Comparison of ENCODE assay signal across 1 cellular context in the genomic region with DNA sequence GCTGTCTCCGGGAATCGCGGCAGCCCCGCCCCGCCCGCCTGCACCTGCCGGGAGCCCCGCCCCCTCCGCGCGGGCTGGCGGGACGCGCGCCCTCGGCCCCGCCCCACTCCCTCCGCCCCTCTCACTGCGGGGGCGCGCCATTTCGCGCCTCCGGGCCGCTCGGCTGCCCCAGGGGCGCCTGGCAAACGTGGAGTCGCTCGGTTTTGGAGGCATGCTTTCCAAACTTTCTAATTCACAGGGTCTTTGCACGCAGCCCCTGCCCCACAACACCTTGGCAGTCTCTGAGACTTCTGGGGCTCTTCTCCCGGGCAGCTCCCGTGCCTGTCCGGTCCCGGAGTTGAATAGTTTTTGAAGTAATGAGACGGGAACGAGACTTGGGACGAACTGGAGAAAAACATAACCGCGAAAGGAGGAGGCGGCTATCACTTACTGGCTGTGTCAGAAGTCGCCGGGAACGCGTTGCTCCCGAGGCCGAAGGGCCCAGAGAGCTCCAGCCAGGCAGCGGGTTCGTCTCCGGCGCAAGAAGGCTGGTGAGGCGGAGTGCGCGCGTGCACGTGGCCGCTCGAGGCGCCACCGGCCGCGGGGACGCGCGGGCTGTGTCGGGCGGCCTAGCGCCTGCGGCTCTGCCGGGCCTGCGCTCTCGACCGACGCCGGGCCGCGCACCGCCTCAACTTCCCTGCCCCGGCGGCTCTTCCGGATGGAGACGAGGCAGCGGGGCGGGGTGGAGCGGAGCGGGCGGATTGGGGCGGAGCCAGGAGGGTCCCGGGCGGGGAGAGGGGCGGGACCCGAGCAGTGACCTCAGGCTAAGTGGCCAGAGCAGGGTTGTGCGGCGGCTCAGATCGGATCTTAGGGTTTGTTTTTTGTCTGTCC.
TF ChIP-seq lines count a peak whose summit lies in the region.

A gene (minus strand): TSS at position 699 of the 870 bp plus-strand sequence. CDS start 3,436 bp downstream, outside the sequence.

TF ChIP-seq in K562, 482 proteins besides CTCF, POLR2A, EP300 and RAD21 (continued from another document and continues in another):
- TF ChIP-seq, protein P1, sequence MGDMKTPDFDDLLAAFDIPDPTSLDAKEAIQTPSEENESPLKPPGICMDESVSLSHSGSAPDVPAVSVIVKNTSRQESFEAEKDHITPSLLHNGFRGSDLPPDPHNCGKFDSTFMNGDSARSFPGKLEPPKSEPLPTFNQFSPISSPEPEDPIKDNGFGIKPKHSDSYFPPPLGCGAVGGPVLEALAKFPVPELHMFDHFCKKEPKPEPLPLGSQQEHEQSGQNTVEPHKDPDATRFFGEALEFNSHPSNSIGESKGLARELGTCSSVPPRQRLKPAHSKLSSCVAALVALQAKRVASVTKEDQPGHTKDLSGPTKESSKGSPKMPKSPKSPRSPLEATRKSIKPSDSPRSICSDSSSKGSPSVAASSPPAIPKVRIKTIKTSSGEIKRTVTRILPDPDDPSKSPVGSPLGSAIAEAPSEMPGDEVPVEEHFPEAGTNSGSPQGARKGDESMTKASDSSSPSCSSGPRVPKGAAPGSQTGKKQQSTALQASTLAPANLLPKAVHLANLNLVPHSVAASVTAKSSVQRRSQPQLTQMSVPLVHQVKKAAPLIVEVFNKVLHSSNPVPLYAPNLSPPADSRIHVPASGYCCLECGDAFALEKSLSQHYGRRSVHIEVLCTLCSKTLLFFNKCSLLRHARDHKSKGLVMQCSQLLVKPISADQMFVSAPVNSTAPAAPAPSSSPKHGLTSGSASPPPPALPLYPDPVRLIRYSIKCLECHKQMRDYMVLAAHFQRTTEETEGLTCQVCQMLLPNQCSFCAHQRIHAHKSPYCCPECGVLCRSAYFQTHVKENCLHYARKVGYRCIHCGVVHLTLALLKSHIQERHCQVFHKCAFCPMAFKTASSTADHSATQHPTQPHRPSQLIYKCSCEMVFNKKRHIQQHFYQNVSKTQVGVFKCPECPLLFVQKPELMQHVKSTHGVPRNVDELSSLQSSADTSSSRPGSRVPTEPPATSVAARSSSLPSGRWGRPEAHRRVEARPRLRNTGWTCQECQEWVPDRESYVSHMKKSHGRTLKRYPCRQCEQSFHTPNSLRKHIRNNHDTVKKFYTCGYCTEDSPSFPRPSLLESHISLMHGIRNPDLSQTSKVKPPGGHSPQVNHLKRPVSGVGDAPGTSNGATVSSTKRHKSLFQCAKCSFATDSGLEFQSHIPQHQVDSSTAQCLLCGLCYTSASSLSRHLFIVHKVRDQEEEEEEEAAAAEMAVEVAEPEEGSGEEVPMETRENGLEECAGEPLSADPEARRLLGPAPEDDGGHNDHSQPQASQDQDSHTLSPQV (IDR thresholded peaks at IDR 0.05) = peak; percentile 64
- TF ChIP-seq ZNF780A (CRISPR knock-in tag; IDR thresholded peaks at IDR 0.05) (no peak), NR4A1 (CRISPR knock-in tag; IDR thresholded peaks at IDR 0.05) (no peak), NR4A1 (tag; IDR thresholded peaks at IDR 0.05) (peak; percentile 51; the same call in 1 of the 2 replicates), TCFL5 (CRISPR knock-in tag; conservative IDR thresholded peaks at IDR 0.05) (no peak), ZNF316 (IDR thresholded peaks at IDR 0.05) (peak; percentile 21; the same call in 1 of the 2 replicates), SAP30 (IDR thresholded peaks at IDR 0.05; ENCODE audit: borderline replicate concordance, insufficient read depth, low read depth, low read length, poor library complexity, severe bottlenecking) (peak; percentile 78), HMGN3 (IDR thresholded peaks at IDR 0.05; ENCODE audit: borderline replicate concordance, extremely low read depth, insufficient read length, low read depth, low read length) (peak; percentile 84), JUN (IDR thresholded peaks at IDR 0.05; ENCODE audit: borderline replicate concordance, low read depth, low read length) (peak; percentile 34; the same call in 1 of the 2 replicates), JUN (CRISPR knock-in tag; IDR thresholded peaks at IDR 0.05; ENCODE audit: borderline replicate concordance) (0 out of 2 replicates have a peak, but pooled peaks have one; percentile 69), SMAD1 (IDR thresholded peaks at IDR 0.05; ENCODE audit: low read depth, low read length, partially characterized antibody) (peak; percentile 51), POLR2H (tag; IDR thresholded peaks at IDR 0.05; ENCODE audit: low read depth) (peak; percentile 61), KAT8 (IDR thresholded peaks at IDR 0.05; ENCODE audit: low read depth) (0 out of 2 replicates have a peak, but pooled peaks have one; percentile 32), KLF6 (CRISPR knock-in tag; IDR thresholded peaks at IDR 0.05; ENCODE audit: borderline replicate concordance) (0 out of 2 replicates have a peak, but pooled peaks have one; percentile 52)
- TF ChIP-seq, protein P2, sequence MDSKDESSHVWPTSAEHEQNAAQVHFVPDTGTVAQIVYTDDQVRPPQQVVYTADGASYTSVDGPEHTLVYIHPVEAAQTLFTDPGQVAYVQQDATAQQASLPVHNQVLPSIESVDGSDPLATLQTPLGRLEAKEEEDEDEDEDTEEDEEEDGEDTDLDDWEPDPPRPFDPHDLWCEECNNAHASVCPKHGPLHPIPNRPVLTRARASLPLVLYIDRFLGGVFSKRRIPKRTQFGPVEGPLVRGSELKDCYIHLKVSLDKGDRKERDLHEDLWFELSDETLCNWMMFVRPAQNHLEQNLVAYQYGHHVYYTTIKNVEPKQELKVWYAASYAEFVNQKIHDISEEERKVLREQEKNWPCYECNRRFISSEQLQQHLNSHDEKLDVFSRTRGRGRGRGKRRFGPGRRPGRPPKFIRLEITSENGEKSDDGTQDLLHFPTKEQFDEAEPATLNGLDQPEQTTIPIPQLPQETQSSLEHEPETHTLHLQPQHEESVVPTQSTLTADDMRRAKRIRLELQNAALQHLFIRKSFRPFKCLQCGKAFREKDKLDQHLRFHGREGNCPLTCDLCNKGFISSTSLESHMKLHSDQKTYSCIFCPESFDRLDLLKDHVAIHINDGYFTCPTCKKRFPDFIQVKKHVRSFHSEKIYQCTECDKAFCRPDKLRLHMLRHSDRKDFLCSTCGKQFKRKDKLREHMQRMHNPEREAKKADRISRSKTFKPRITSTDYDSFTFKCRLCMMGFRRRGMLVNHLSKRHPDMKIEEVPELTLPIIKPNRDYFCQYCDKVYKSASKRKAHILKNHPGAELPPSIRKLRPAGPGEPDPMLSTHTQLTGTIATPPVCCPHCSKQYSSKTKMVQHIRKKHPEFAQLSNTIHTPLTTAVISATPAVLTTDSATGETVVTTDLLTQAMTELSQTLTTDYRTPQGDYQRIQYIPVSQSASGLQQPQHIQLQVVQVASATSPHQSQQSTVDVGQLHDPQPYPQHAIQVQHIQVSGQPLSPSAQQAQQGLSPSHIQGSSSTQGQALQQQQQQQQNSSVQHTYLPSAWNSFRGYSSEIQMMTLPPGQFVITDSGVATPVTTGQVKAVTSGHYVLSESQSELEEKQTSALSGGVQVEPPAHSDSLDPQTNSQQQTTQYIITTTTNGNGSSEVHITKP (IDR thresholded peaks at IDR 0.05; ENCODE audit: partially characterized antibody) = peak; percentile 12
- TF ChIP-seq, protein P3, sequence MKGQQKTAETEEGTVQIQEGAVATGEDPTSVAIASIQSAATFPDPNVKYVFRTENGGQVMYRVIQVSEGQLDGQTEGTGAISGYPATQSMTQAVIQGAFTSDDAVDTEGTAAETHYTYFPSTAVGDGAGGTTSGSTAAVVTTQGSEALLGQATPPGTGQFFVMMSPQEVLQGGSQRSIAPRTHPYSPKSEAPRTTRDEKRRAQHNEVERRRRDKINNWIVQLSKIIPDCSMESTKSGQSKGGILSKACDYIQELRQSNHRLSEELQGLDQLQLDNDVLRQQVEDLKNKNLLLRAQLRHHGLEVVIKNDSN (CRISPR knock-in tag; IDR thresholded peaks at IDR 0.05) = peak; percentile 41
- TF ChIP-seq, protein P4, sequence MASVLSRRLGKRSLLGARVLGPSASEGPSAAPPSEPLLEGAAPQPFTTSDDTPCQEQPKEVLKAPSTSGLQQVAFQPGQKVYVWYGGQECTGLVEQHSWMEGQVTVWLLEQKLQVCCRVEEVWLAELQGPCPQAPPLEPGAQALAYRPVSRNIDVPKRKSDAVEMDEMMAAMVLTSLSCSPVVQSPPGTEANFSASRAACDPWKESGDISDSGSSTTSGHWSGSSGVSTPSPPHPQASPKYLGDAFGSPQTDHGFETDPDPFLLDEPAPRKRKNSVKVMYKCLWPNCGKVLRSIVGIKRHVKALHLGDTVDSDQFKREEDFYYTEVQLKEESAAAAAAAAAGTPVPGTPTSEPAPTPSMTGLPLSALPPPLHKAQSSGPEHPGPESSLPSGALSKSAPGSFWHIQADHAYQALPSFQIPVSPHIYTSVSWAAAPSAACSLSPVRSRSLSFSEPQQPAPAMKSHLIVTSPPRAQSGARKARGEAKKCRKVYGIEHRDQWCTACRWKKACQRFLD (CRISPR knock-in tag; IDR thresholded peaks at IDR 0.05) = peak; percentile 74; the same call in 1 of the 2 replicates
- TF ChIP-seq, protein P5, sequence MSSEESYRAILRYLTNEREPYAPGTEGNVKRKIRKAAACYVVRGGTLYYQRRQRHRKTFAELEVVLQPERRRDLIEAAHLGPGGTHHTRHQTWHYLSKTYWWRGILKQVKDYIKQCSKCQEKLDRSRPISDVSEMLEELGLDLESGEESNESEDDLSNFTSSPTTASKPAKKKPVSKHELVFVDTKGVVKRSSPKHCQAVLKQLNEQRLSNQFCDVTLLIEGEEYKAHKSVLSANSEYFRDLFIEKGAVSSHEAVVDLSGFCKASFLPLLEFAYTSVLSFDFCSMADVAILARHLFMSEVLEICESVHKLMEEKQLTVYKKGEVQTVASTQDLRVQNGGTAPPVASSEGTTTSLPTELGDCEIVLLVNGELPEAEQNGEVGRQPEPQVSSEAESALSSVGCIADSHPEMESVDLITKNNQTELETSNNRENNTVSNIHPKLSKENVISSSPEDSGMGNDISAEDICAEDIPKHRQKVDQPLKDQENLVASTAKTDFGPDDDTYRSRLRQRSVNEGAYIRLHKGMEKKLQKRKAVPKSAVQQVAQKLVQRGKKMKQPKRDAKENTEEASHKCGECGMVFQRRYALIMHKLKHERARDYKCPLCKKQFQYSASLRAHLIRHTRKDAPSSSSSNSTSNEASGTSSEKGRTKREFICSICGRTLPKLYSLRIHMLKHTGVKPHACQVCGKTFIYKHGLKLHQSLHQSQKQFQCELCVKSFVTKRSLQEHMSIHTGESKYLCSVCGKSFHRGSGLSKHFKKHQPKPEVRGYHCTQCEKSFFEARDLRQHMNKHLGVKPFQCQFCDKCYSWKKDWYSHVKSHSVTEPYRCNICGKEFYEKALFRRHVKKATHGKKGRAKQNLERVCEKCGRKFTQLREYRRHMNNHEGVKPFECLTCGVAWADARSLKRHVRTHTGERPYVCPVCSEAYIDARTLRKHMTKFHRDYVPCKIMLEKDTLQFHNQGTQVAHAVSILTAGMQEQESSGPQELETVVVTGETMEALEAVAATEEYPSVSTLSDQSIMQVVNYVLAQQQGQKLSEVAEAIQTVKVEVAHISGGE (CRISPR knock-in tag; IDR thresholded peaks at IDR 0.05) = peak in 2 of 3 experiments; percentile 18 to 82; a peak in 2 of 6 replicates
- TF ChIP-seq, protein P6, sequence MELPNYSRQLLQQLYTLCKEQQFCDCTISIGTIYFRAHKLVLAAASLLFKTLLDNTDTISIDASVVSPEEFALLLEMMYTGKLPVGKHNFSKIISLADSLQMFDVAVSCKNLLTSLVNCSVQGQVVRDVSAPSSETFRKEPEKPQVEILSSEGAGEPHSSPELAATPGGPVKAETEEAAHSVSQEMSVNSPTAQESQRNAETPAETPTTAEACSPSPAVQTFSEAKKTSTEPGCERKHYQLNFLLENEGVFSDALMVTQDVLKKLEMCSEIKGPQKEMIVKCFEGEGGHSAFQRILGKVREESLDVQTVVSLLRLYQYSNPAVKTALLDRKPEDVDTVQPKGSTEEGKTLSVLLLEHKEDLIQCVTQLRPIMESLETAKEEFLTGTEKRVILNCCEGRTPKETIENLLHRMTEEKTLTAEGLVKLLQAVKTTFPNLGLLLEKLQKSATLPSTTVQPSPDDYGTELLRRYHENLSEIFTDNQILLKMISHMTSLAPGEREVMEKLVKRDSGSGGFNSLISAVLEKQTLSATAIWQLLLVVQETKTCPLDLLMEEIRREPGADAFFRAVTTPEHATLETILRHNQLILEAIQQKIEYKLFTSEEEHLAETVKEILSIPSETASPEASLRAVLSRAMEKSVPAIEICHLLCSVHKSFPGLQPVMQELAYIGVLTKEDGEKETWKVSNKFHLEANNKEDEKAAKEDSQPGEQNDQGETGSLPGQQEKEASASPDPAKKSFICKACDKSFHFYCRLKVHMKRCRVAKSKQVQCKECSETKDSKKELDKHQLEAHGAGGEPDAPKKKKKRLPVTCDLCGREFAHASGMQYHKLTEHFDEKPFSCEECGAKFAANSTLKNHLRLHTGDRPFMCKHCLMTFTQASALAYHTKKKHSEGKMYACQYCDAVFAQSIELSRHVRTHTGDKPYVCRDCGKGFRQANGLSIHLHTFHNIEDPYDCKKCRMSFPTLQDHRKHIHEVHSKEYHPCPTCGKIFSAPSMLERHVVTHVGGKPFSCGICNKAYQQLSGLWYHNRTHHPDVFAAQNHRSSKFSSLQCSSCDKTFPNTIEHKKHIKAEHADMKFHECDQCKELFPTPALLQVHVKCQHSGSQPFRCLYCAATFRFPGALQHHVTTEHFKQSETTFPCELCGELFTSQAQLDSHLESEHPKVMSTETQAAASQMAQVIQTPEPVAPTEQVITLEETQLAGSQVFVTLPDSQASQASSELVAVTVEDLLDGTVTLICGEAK (IDR thresholded peaks at IDR 0.05) = no peak
- TF ChIP-seq, protein P6 (CRISPR knock-in tag; IDR thresholded peaks at IDR 0.05) = no peak
